Comparison of ENCODE assay signal across 13 cellular contexts in genomic region chr3:31165399-31165860, GRCh38.
A peak's percentile ranks its signal among the peaks of the same experiment; 100 is the strongest.
DNase-seq lines count a peak whose midpoint lies in the region; TF ChIP-seq lines count a peak whose summit lies in the region.
"Had no signal": no experiment of that assay in that cellular context is flagged by ENCODE, and none has a peak within 500 bp of the region (broad histone marks: within the 10 kb centered on the region; RNA-seq: fewer than 3 reads in every experiment).

No MANE protein-coding gene starts in this region.

- H3K27ac Mint-ChIP-seq in Caco-2 (ENCODE audit: unreplicated experiment) (no peak overlapping the region), mesothelial cell of epicardium (peak overlapping the region; percentile 78), immature natural killer cell (no peak overlapping the region)
- H3K27ac Mint-ChIP-seq: CD4-positive, CD25-positive, alpha-beta regulatory T cell had no signal

- H3K4me3 Mint-ChIP-seq in Caco-2 (ENCODE audit: unreplicated experiment) (peak overlapping the region; percentile 18), mesothelial cell of epicardium (peak overlapping the region; percentile 5), immature natural killer cell (no peak overlapping the region)
- H3K4me3 Mint-ChIP-seq: CD4-positive, CD25-positive, alpha-beta regulatory T cell had no signal

- CTCF ChIA-PET in Caco-2 (lab: Charles Lee): no interaction called here

- H3K36me3 ChIP-seq in Caco-2 (ENCODE audit: control insufficient read depth, insufficient read depth, low read length): no peaks in the 10 kb centered on the region
- H3K36me3 ChIP-seq: pancreas had no signal

- H3K9me3 Mint-ChIP-seq in Caco-2 (ENCODE audit: unreplicated experiment) (peaks cover 7% of the 10 kb centered on the region), mesothelial cell of epicardium (peaks cover 15% of the 10 kb centered on the region), immature natural killer cell (no peaks in the 10 kb centered on the region)
- H3K9me3 Mint-ChIP-seq: CD4-positive, CD25-positive, alpha-beta regulatory T cell had no signal

- H3K4me1 ChIP-seq in Caco-2: peaks cover 16% of the 10 kb centered on the region
- H3K4me1 ChIP-seq: pancreas had no signal

- peaks cover 18% of the 10 kb centered on the region for H3K4me1 Mint-ChIP-seq in Caco-2 (ENCODE audit: low read depth, unreplicated experiment)
- H3K4me1 Mint-ChIP-seq in mesothelial cell of epicardium: peaks cover 32% of the 10 kb centered on the region
- H3K4me1 Mint-ChIP-seq in immature natural killer cell: peaks cover 0 to 2% of the 10 kb centered on the region in 2 donors

- H3K9me3 ChIP-seq in Caco-2: no peaks in the 10 kb centered on the region
- H3K9me3 ChIP-seq: pancreas had no signal

- H3K27me3 Mint-ChIP-seq in Caco-2 (ENCODE audit: insufficient read depth, unreplicated experiment): no peaks in the 10 kb centered on the region
- H3K27me3 Mint-ChIP-seq in mesothelial cell of epicardium (ENCODE audit: low read depth): no peaks in the 10 kb centered on the region
- peaks cover 0 to 2% (median 0%) of the 10 kb centered on the region in 3 donors for H3K27me3 Mint-ChIP-seq in immature natural killer cell (ENCODE audit: low read depth in 3 of 3)
- H3K27me3 Mint-ChIP-seq: CD4-positive, CD25-positive, alpha-beta regulatory T cell had no signal

- no TSS peak for BruUV-seq in Caco-2 (replicated peaks; lab: Mats Ljungman, UMichigan)

- TF ChIP-seq CTCF in Caco-2 (IDR thresholded peaks at IDR 0.05; ENCODE audit: insufficient read depth in 1 of 2, low read depth in 1 of 2, low read length in 1 of 2, severe bottlenecking in 1 of 2, unreplicated experiment in 1 of 2) (no peak), cardiac fibroblast (IDR thresholded peaks at IDR 0.05; ENCODE audit: low read depth, low read length) (no peak), mesothelial cell of epicardium (IDR thresholded peaks at IDR 0.05; ENCODE audit: unreplicated experiment) (no peak), foreskin fibroblast (IDR thresholded peaks at IDR 0.05; ENCODE audit: low read depth, low read length) (no peak)

- DNase-seq in Caco-2 (no peak), NCI-H187 treated with DMSO at 0.1 percent for 48 hours (lab: John Stamatoyannopoulos, UW) (peak; percentile 92), cardiac fibroblast (ENCODE audit: low read depth in 2 of 2) (peak; percentile 33 to 80), mesothelial cell of epicardium (ENCODE audit: low spot score in 2 of 2, unreplicated experiment in 2 of 2) (no peak), foreskin fibroblast (no peak), NCI-H1694 (lab: John Stamatoyannopoulos, UW) (no peak), immature natural killer cell (no peak)
- DNase-seq in activated CD8-positive, alpha-beta memory T cell treated with anti-CD3 and anti-CD28 coated beads for 24 hours: no peak
- DNase-seq: activated T-cell treated with anti-CD3 and anti-CD28 coated beads, Interleukin-2, amount 50 U/mL, for 48 hours; effector CD8-positive, alpha-beta T cell; Karpas-422; pancreas had no signal

- no peaks in the 10 kb centered on the region for H3K36me3 Mint-ChIP-seq in Caco-2 (ENCODE audit: insufficient read depth, unreplicated experiment)
- peaks cover 2% of the 10 kb centered on the region for H3K36me3 Mint-ChIP-seq in mesothelial cell of epicardium
- H3K36me3 Mint-ChIP-seq in immature natural killer cell: no peaks in the 10 kb centered on the region
- H3K36me3 Mint-ChIP-seq: CD4-positive, CD25-positive, alpha-beta regulatory T cell had no signal

- H3K4me3 ChIP-seq in Caco-2 (ENCODE audit: low read depth, low read length): no peak overlapping the region
- H3K4me3 ChIP-seq in cardiac fibroblast (replicated peaks in 1 of 2; ENCODE audit: low read depth in 2 of 2, low read length in 2 of 2): no peak overlapping the region
- no peak overlapping the region for H3K4me3 ChIP-seq in foreskin fibroblast (ENCODE audit: low read depth in 1 of 2, low read length in 2 of 2)
- H3K4me3 ChIP-seq: pancreas had no signal

- POLR2A ChIA-PET in Caco-2 (lab: Charles Lee): no interaction called here

- H3K27me3 ChIP-seq in Caco-2 (replicated peaks; ENCODE audit: control insufficient read depth, insufficient read depth, low read length): no peaks in the 10 kb centered on the region
- H3K27me3 ChIP-seq: pancreas had no signal

- intact Hi-C loops in Caco-2 (cut with micrococcal nuclease; ENCODE audit: unreplicated experiment): no loop called here

Comparison
In these comparisons a context has a peak if more than half of its experiments do, and no peak if none do; other contexts are left out.
1. DNase-seq: peak in NCI-H187 treated with DMSO at 0.1 percent for 48 hours (single experiment) and cardiac fibroblast (2 of 2); none in Caco-2 (0 of 2), mesothelial cell of epicardium (0 of 2), foreskin fibroblast (0 of 2), NCI-H1694 (single experiment), immature natural killer cell (0 of 3) and activated CD8-positive, alpha-beta memory T cell treated with anti-CD3 and anti-CD28 coated beads for 24 hours (single experiment).
2. H3K4me3 Mint-ChIP-seq: peak in Caco-2 (single experiment) and mesothelial cell of epicardium (single experiment); none in immature natural killer cell (0 of 5).